8 cellular contexts compared by ENCODE assay signal in the genomic region with DNA sequence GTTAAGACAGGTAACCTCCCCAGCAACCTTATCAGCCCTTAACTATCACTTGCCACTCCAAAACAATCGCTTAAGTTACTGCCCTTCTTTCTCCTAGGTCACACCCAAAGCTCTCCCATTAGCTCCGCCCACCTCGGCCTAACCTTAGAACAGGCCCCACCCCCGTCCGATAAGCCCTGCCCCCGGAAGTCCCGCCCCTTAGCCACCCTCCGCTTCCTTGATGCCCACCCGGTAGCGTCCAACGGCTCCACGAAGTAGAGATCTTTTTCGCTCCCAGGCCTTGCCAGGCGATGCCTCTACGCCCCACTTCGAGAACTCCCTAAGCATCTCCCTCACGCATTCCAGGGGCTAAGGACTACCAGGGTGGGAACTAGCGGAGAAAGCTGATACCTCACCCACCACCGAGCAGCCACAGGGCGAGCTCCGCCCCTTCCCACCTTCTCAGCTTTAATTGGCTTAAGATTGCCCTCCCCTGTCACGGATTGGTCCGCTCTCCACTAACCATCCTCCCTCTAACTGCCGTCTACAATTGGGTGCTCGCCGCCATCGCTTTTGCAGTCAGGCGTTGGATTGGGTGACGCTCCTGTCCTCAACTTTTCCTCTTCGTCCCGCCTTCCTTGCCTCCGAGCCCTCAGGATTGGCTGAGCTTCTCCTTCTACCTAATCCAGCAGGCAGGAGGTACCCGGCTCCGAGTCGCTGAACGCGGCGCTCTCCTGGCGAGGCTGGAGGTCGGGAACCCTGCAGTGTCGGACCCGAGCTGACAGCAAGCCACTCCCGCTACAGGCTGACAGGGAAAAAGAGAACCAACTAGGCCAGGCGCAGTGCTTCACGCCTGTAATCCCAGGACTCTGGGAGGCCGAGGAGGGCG. TPM values are rescaled to one million over a fixed set of nuclear protein-coding genes. Genes with fewer than 3 reads are reported as not detected.
DNase-seq lines count a peak whose midpoint lies in the region; ATAC-seq and TF ChIP-seq lines count a peak whose summit lies in the region.

A gene (minus strand): TSS at position 425 of the 868 bp plus-strand sequence. CDS start 496 bp downstream, outside the sequence.

- H3K4me1 ChIP-seq in PC-9 (replicated peaks; ENCODE audit: insufficient read depth): peaks cover 17% of the 10 kb centered on the region
- peaks cover 18% of the 10 kb centered on the region for H3K4me1 ChIP-seq in muscle layer of colon (ENCODE audit: insufficient read depth, low read length)

- H3K27ac ChIP-seq in PC-9: peak within 1 kb of the TSS; percentile 46
- peak within 1 kb of the TSS; percentile 94 for H3K27ac ChIP-seq in muscle layer of colon (ENCODE audit: low read depth, low read length)

- no peaks in the 10 kb centered on the region for H3K27me3 ChIP-seq in PC-9 (ENCODE audit: insufficient read depth, low read depth)
- H3K27me3 ChIP-seq in muscle layer of colon (ENCODE audit: control insufficient read depth in 1 of 2, insufficient read depth in 2 of 2, low read length in 2 of 2): no peaks in the 10 kb centered on the region

- peaks cover 33% of the 10 kb centered on the region for H3K4me1 Mint-ChIP-seq in activated T-cell treated with anti-CD3 and anti-CD28 coated beads, Interleukin-2, amount 50 U/mL, for 24 hours (ENCODE audit: low read depth)

- H3K9me3 Mint-ChIP-seq in activated T-cell treated with anti-CD3 and anti-CD28 coated beads, Interleukin-2, amount 50 U/mL, for 24 hours: no peaks in the 10 kb centered on the region

- no TSS peak for BruUV-seq in PC-9 (replicated peaks; lab: Mats Ljungman, UMichigan)

- DNase-seq in DMS153 (lab: John Stamatoyannopoulos, UW) (peak; percentile 99), PC-9 (peak; percentile 98)
- peak; percentile 100 for DNase-seq in Jurkat, Clone E6-1 (ENCODE audit: low read depth, low spot score)
- DNase-seq in activated T-cell treated with anti-CD3 and anti-CD28 coated beads, Interleukin-2, amount 50 U/mL, for 24 hours: peak; percentile 96
- peak; percentile 95 for DNase-seq in stimulated activated CD8-positive, alpha-beta memory T cell treated with anti-CD3 and anti-CD28 coated beads, Interleukin-7, amount 100 ng/mL, for 24 hours (ENCODE audit: low read depth)

- H3K9me2 ChIP-seq in PC-9 (ENCODE audit: insufficient read depth): no peaks in the 10 kb centered on the region

- peaks cover 29% of the 10 kb centered on the region; the same call in 1 of the 2 replicates for H3F3A ChIP-seq in PC-9 (ENCODE audit: insufficient read depth, low read depth)

- no peaks in the 10 kb centered on the region for H4K20me1 ChIP-seq in PC-9 (ENCODE audit: insufficient read depth)

- H3K79me2 ChIP-seq in PC-9 (ENCODE audit: low read depth): peaks cover 17% of the 10 kb centered on the region

- peak; percentile 92 for ATAC-seq in GM21619 (IDR thresholded peaks at IDR 0.05; ENCODE audit: unreplicated experiment)
- ATAC-seq in esophagus mucosa: peak; percentile 98

- H3K36me3 Mint-ChIP-seq in activated T-cell treated with anti-CD3 and anti-CD28 coated beads, Interleukin-2, amount 50 U/mL, for 24 hours (ENCODE audit: low read depth): peaks cover 27% of the 10 kb centered on the region

- peak within 1 kb of the TSS; percentile 83 for H3K4me2 ChIP-seq in PC-9

- CTCF ChIA-PET in PC-9 (lab: Charles Lee): interaction anchor here (0.7 to 1.5 kb wide), 13 partner anchors 17 to 1551 kb away, joined by 3 to 9 read pairs (median 5); a partner anchor contains a TSS

- H3K36me3 ChIP-seq in PC-9 (ENCODE audit: low read depth) (no peaks in the 10 kb centered on the region), muscle layer of colon (ENCODE audit: insufficient read depth, low read length) (peaks cover 20% of the 10 kb centered on the region)

- H2AFZ ChIP-seq in PC-9: peak within 1 kb of the TSS; percentile 96

- H3K27me3 Mint-ChIP-seq in activated T-cell treated with anti-CD3 and anti-CD28 coated beads, Interleukin-2, amount 50 U/mL, for 24 hours: no peaks in the 10 kb centered on the region

- intact Hi-C loops in PC-9 (cut with micrococcal nuclease; ENCODE audit: unreplicated experiment): loop anchor here (2.0 kb wide), 1 partner anchor 45 kb away; no protein-coding TSS in a partner anchor

- H3K4me3 ChIP-seq in Jurkat, Clone E6-1 (ENCODE audit: low read length): peak within 1 kb of the TSS; percentile 88
- H3K4me3 ChIP-seq in PC-9 (peak within 1 kb of the TSS; percentile 63), muscle layer of colon (ENCODE audit: low read depth in 1 of 2, low read length in 2 of 2) (peak within 1 kb of the TSS; percentile 78 to 92)

- H3K27ac Mint-ChIP-seq in activated T-cell treated with anti-CD3 and anti-CD28 coated beads, Interleukin-2, amount 50 U/mL, for 24 hours: peak within 1 kb of the TSS; percentile 100

- peak within 1 kb of the TSS; percentile 68 for H3K9ac ChIP-seq in muscle layer of colon (ENCODE audit: low read length)

- H3K4me3 Mint-ChIP-seq in activated T-cell treated with anti-CD3 and anti-CD28 coated beads, Interleukin-2, amount 50 U/mL, for 24 hours: peak within 1 kb of the TSS; percentile 98

- no peak for TF ChIP-seq CTCF in PC-9 (conservative IDR thresholded peaks at IDR 0.05)

- H3K9me3 ChIP-seq in PC-9 (ENCODE audit: insufficient read depth, low read depth) (no peaks in the 10 kb centered on the region), muscle layer of colon (ENCODE audit: low read length) (no peaks in the 10 kb centered on the region)

- POLR2A ChIA-PET in PC-9 (lab: Charles Lee; ENCODE audit: unreplicated experiment): interaction anchor here (0.6 to 1.6 kb wide), 33 partner anchors 8 to 1240 kb away, joined by 3 to 50 read pairs (median 5); a partner anchor contains a TSS

RNA-seq across cellular contexts. Expression of the gene that starts here (rescaled TPM):
- polyA plus RNA-seq in Jurkat, Clone E6-1 (2012; ENCODE audit: insufficient read depth, insufficient read length): 3.2 TPM
- total RNA-seq in PC-9 (2021) (16.5 and 17.2 TPM in 2 replicates), esophagus mucosa (8.0 TPM)

Comparison
In these comparisons a context has a peak if more than half of its experiments do, and no peak if none do; other contexts are left out.
1. Peak in every context shown above with its lines: DNase-seq, ATAC-seq, H3K4me3 ChIP-seq and H3K27ac ChIP-seq.